Comparison of ENCODE assay signal across 11 cellular contexts in genomic region chrX:153764786-153765137, GRCh38. TPM values are rescaled to one million over a fixed set of nuclear protein-coding genes. Genes with fewer than 3 reads are reported as not detected.
A peak's percentile ranks its signal among the peaks of the same experiment; 100 is the strongest.
DNase-seq lines count a peak whose midpoint lies in the region; ATAC-seq, FAIRE-seq and TF ChIP-seq lines count a peak whose summit lies in the region.
"Had no signal": no experiment of that assay in that cellular context is flagged by ENCODE, and none has a peak within 500 bp of the region (broad histone marks: within the 10 kb centered on the region; RNA-seq: fewer than 3 reads in every experiment).

No MANE protein-coding gene starts in this region.

- no peak for TF ChIP-seq RAD21 in A549 (conservative IDR thresholded peaks at IDR 0.05 in 1 of 2, IDR thresholded peaks at IDR 0.05 in 1 of 2)

- H3K36me3 ChIP-seq in RWPE2 (ENCODE audit: low read depth): no peaks in the 10 kb centered on the region
- H3K36me3 ChIP-seq: neutrophil had no signal

- H3K4me2 ChIP-seq in A549: peak overlapping the region; percentile 71; the same call in 2 of the 3 replicates
- H3K4me2 ChIP-seq: GM23338 had no signal

- TF ChIP-seq CTCF in A549 (IDR thresholded peaks at IDR 0.05) (no peak), RWPE2 (IDR thresholded peaks at IDR 0.05; ENCODE audit: poor library complexity, severe bottlenecking) (no peak)

- CTCF ChIA-PET in A549 (lab: Yijun Ruan, JAX): interaction anchor here (1.1 to 4.9 kb wide), 16 partner anchors 8 to 804 kb away, joined by 3 to 46 read pairs (median 8); partner anchors contain the start of genes RENBP and SRPK3

- H3K9me3 ChIP-seq in A549: no peaks in the 10 kb centered on the region
- H3K9me3 ChIP-seq in RWPE2 (ENCODE audit: severe bottlenecking): no peaks in the 10 kb centered on the region
- H3K9me3 ChIP-seq: neutrophil had no signal

- no peak for TF ChIP-seq POLR2A in A549 (IDR thresholded peaks at IDR 0.05; ENCODE audit: low read length)

- ATAC-seq in A549 (no peak), RWPE2 (ENCODE audit: low read depth) (no peak), left colon (peak; percentile 5), HG03139 (IDR thresholded peaks at IDR 0.05; ENCODE audit: unreplicated experiment) (no peak), HG02798 (IDR thresholded peaks at IDR 0.05; ENCODE audit: poor library complexity, unreplicated experiment) (no peak)

- 87% methylated on average over 3 of the region's 7 CpGs for WGBS in A549 (ENCODE audit: missing lambda C conversion rate)

- FAIRE-seq in A549 (lab: Jason Lieb, UNC): no peak

- H3K4me1 ChIP-seq in A549 (peaks cover 16% of the 10 kb centered on the region; the same call in 2 of the 3 replicates), RWPE2 (ENCODE audit: insufficient read depth, poor library complexity, severe bottlenecking) (no peaks in the 10 kb centered on the region)

- H3K27ac ChIP-seq in A549: peak overlapping the region in 1 of 2 experiments; percentile 82; a peak in 4 of 6 replicates
- H3K27ac ChIP-seq in RWPE2 (ENCODE audit: poor library complexity, severe bottlenecking): peak overlapping the region; percentile 75
- H3K27ac ChIP-seq: HL-60, neutrophil, SK-N-MC had no signal

- no peaks in the 10 kb centered on the region for H3K27me3 ChIP-seq in RWPE2 (ENCODE audit: insufficient read depth, poor library complexity, severe bottlenecking)

- H3K4me3 ChIP-seq in A549: no peak overlapping the region
- peak overlapping the region; percentile 31 for H3K4me3 ChIP-seq in RWPE2 (ENCODE audit: severe bottlenecking)
- H3K4me3 ChIP-seq: GM23338, SK-N-MC had no signal

- POLR2A ChIA-PET in A549 (lab: Yijun Ruan, JAX): no interaction called here

- no peak for DNase-seq in A549 (ENCODE audit: low read depth in 1 of 2, low spot score in 1 of 2)
- DNase-seq in RWPE2 (ENCODE audit: low spot score): no peak
- DNase-seq in left colon: peak in 1 of 2 donors; percentile 23
- no peak for DNase-seq in occipital lobe (lab: John Stamatoyannopoulos, UW)
- DNase-seq: activated CD4-positive, alpha-beta memory T cell treated with anti-CD3 and anti-CD28 coated beads, Interleukin-2, amount 10 ng/mL, durations not matched to agents 7 days and 5 days had no signal

- no peak for TF ChIP-seq EP300 in A549 (IDR thresholded peaks at IDR 0.05)

- intact Hi-C loops in left colon (cut with DNase I, micrococcal nuclease): loop anchor here in 1 of 2 donors (5.0 kb wide), 1 partner anchor 188 kb away; no protein-coding TSS in a partner anchor

TF ChIP-seq in A549, 52 proteins besides CTCF, POLR2A, EP300 and RAD21:
- TF ChIP-seq EHF (CRISPR knock-in tag; IDR thresholded peaks at IDR 0.05): no peak

RNA-seq across cellular contexts. Expression of gene PLXNB3, which starts 0.7 kb away (rescaled TPM):
- polyA plus RNA-seq in A549 (2011; rRNA removed): 1.1 and 1.2 TPM in 2 replicates
- 4.1 and 5.5 TPM in 2 replicates for polyA plus RNA-seq in A549 (2012; cell fraction: cytosol; rRNA removed)
- polyA plus RNA-seq in A549 (2012; cell fraction: nucleus; rRNA removed): 16.1 and 22.5 TPM in 2 replicates
- 2.5 to 3.9 TPM (median 3.1 TPM) in 3 replicates for polyA plus RNA-seq in A549 (2017; fragmentation: RNase III; extraction: RNeasy Plus Mini Kit Qiagen cat#74134 plus additional on column Dnase treatment)
- 2.0 and 3.2 TPM in 2 replicates for polyA minus RNA-seq in A549 (2011; rRNA and poly(A)+ RNA removed)
- 1 to 10 TPM; 1.0 to 5.4 TPM for total RNA-seq in left colon
- total RNA-seq in occipital lobe: 0.47 TPM

RNA-seq across cellular contexts. Expression of gene SRPK3, which starts 16.1 kb away (rescaled TPM):
- polyA plus RNA-seq in A549 (2011; rRNA removed): not detected in 2 replicates
- 0.04 and 0.08 TPM in 2 replicates for polyA plus RNA-seq in A549 (2012; cell fraction: cytosol; rRNA removed)
- polyA plus RNA-seq in A549 (2012; cell fraction: nucleus; rRNA removed): 0.17 and 0.35 TPM in 2 replicates
- 0.03 to 0.08 TPM (median 0.05 TPM) in 3 replicates for polyA plus RNA-seq in A549 (2017; fragmentation: RNase III; extraction: RNeasy Plus Mini Kit Qiagen cat#74134 plus additional on column Dnase treatment)
- not detected in 2 replicates for polyA minus RNA-seq in A549 (2011; rRNA and poly(A)+ RNA removed)
- total RNA-seq in left colon: 1 to 10 TPM; 1.4 to 1.7 TPM
- total RNA-seq in occipital lobe: 0.16 TPM
- total RNA-seq: activated CD4-positive, alpha-beta memory T cell treated with anti-CD3 and anti-CD28 coated beads, Interleukin-2, amount 10 ng/mL, durations not matched to agents 7 days and 5 days; GM23338 had no signal

RNA-seq across cellular contexts. Expression of gene IDH3G, which starts 29.4 kb away (rescaled TPM):
- polyA plus RNA-seq in A549 (2011; rRNA removed): 45.6 and 50.7 TPM in 2 replicates
- polyA plus RNA-seq in A549 (2012; cell fraction: cytosol; rRNA removed): 115 and 121 TPM in 2 replicates
- polyA plus RNA-seq in A549 (2012; cell fraction: nucleus; rRNA removed): 209 and 300 TPM in 2 replicates
- polyA plus RNA-seq in A549 (2017; fragmentation: RNase III; extraction: RNeasy Plus Mini Kit Qiagen cat#74134 plus additional on column Dnase treatment): 58.5 to 60.3 TPM (median 59.9 TPM) in 3 replicates
- polyA minus RNA-seq in A549 (2011; rRNA and poly(A)+ RNA removed): 102 and 107 TPM in 2 replicates
- total RNA-seq in left colon: 10 to 100 TPM; 76.1 to 93.6 TPM
- 29.0 TPM for total RNA-seq in occipital lobe

RNA-seq across cellular contexts. Expression of gene SSR4, which starts 29.7 kb away (rescaled TPM):
- polyA plus RNA-seq in A549 (2011; rRNA removed) (212 and 293 TPM in 2 replicates), A549 (2017; fragmentation: RNase III; extraction: RNeasy Plus Mini Kit Qiagen cat#74134 plus additional on column Dnase treatment) (347 to 354 TPM (median 352 TPM) in 3 replicates)
- 446 and 484 TPM in 2 replicates for polyA plus RNA-seq in A549 (2012; cell fraction: cytosol; rRNA removed)
- 340 and 444 TPM in 2 replicates for polyA plus RNA-seq in A549 (2012; cell fraction: nucleus; rRNA removed)
- 139 and 189 TPM in 2 replicates for polyA minus RNA-seq in A549 (2011; rRNA and poly(A)+ RNA removed)
- total RNA-seq in left colon (100 to 1,000 TPM; 216 to 237 TPM), occipital lobe (78.9 TPM)

RNA-seq across cellular contexts. Expression of gene ABCD1, which starts 40.1 kb away (rescaled TPM):
- polyA plus RNA-seq in A549 (2011; rRNA removed) (1.7 and 1.8 TPM in 2 replicates), A549 (2017; fragmentation: RNase III; extraction: RNeasy Plus Mini Kit Qiagen cat#74134 plus additional on column Dnase treatment) (3.3 to 5.1 TPM (median 3.8 TPM) in 3 replicates)
- 3.0 and 3.8 TPM in 2 replicates for polyA plus RNA-seq in A549 (2012; cell fraction: cytosol; rRNA removed)
- 10.0 and 12.8 TPM in 2 replicates for polyA plus RNA-seq in A549 (2012; cell fraction: nucleus; rRNA removed)
- 2.1 and 4.0 TPM in 2 replicates for polyA minus RNA-seq in A549 (2011; rRNA and poly(A)+ RNA removed)
- total RNA-seq in left colon (10 to 100 TPM; 15.1 to 15.9 TPM), occipital lobe (5.0 TPM)
